In the genomic region with DNA sequence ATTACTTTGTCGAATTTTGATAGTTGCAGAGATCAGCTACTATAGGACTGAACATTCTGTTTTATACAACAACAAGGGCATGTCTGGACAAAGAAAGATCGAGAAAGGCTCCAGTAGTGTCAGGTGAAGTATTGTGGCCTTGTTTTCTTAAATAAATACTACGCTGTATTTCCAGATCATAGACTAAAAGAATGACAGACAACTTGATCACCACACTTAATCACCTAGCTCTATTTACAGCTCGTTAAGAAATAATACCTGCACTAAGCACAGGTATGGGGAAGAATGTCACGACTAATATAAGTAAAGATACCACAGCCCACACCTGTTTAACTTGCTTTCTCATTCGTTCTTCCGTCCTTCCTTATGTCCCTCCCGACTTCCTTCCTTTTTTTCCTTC, we compare ENCODE assay signal across 1 cellular context.
TF ChIP-seq lines count a peak whose summit lies in the region.

No MANE protein-coding gene starts in this region.

TF ChIP-seq in GM23338, 12 proteins besides CTCF, POLR2A, EP300 and RAD21 (continued from another document):
- TF ChIP-seq, protein P1, sequence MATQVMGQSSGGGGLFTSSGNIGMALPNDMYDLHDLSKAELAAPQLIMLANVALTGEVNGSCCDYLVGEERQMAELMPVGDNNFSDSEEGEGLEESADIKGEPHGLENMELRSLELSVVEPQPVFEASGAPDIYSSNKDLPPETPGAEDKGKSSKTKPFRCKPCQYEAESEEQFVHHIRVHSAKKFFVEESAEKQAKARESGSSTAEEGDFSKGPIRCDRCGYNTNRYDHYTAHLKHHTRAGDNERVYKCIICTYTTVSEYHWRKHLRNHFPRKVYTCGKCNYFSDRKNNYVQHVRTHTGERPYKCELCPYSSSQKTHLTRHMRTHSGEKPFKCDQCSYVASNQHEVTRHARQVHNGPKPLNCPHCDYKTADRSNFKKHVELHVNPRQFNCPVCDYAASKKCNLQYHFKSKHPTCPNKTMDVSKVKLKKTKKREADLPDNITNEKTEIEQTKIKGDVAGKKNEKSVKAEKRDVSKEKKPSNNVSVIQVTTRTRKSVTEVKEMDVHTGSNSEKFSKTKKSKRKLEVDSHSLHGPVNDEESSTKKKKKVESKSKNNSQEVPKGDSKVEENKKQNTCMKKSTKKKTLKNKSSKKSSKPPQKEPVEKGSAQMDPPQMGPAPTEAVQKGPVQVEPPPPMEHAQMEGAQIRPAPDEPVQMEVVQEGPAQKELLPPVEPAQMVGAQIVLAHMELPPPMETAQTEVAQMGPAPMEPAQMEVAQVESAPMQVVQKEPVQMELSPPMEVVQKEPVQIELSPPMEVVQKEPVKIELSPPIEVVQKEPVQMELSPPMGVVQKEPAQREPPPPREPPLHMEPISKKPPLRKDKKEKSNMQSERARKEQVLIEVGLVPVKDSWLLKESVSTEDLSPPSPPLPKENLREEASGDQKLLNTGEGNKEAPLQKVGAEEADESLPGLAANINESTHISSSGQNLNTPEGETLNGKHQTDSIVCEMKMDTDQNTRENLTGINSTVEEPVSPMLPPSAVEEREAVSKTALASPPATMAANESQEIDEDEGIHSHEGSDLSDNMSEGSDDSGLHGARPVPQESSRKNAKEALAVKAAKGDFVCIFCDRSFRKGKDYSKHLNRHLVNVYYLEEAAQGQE (IDR thresholded peaks at IDR 0.05; ENCODE audit: unreplicated experiment) = no peak
- TF ChIP-seq CREB1 (CRISPR knock-in tag; IDR thresholded peaks at IDR 0.05; ENCODE audit: low read depth) (no peak), ZNF114 (CRISPR knock-in tag; IDR thresholded peaks at IDR 0.05) (no peak), ZNF331 (CRISPR knock-in tag; IDR thresholded peaks at IDR 0.05; ENCODE audit: low read depth) (no peak), EZH2 (IDR thresholded peaks at IDR 0.05; ENCODE audit: low read depth, unreplicated experiment) (no peak), STAT1 (IDR thresholded peaks at IDR 0.05; ENCODE audit: unreplicated experiment) (no peak), JUNB (IDR thresholded peaks at IDR 0.05; ENCODE audit: unreplicated experiment) (no peak), EZH2phosphoT487 (IDR thresholded peaks at IDR 0.05; ENCODE audit: unreplicated experiment) (no peak)
- TF ChIP-seq, protein P2, sequence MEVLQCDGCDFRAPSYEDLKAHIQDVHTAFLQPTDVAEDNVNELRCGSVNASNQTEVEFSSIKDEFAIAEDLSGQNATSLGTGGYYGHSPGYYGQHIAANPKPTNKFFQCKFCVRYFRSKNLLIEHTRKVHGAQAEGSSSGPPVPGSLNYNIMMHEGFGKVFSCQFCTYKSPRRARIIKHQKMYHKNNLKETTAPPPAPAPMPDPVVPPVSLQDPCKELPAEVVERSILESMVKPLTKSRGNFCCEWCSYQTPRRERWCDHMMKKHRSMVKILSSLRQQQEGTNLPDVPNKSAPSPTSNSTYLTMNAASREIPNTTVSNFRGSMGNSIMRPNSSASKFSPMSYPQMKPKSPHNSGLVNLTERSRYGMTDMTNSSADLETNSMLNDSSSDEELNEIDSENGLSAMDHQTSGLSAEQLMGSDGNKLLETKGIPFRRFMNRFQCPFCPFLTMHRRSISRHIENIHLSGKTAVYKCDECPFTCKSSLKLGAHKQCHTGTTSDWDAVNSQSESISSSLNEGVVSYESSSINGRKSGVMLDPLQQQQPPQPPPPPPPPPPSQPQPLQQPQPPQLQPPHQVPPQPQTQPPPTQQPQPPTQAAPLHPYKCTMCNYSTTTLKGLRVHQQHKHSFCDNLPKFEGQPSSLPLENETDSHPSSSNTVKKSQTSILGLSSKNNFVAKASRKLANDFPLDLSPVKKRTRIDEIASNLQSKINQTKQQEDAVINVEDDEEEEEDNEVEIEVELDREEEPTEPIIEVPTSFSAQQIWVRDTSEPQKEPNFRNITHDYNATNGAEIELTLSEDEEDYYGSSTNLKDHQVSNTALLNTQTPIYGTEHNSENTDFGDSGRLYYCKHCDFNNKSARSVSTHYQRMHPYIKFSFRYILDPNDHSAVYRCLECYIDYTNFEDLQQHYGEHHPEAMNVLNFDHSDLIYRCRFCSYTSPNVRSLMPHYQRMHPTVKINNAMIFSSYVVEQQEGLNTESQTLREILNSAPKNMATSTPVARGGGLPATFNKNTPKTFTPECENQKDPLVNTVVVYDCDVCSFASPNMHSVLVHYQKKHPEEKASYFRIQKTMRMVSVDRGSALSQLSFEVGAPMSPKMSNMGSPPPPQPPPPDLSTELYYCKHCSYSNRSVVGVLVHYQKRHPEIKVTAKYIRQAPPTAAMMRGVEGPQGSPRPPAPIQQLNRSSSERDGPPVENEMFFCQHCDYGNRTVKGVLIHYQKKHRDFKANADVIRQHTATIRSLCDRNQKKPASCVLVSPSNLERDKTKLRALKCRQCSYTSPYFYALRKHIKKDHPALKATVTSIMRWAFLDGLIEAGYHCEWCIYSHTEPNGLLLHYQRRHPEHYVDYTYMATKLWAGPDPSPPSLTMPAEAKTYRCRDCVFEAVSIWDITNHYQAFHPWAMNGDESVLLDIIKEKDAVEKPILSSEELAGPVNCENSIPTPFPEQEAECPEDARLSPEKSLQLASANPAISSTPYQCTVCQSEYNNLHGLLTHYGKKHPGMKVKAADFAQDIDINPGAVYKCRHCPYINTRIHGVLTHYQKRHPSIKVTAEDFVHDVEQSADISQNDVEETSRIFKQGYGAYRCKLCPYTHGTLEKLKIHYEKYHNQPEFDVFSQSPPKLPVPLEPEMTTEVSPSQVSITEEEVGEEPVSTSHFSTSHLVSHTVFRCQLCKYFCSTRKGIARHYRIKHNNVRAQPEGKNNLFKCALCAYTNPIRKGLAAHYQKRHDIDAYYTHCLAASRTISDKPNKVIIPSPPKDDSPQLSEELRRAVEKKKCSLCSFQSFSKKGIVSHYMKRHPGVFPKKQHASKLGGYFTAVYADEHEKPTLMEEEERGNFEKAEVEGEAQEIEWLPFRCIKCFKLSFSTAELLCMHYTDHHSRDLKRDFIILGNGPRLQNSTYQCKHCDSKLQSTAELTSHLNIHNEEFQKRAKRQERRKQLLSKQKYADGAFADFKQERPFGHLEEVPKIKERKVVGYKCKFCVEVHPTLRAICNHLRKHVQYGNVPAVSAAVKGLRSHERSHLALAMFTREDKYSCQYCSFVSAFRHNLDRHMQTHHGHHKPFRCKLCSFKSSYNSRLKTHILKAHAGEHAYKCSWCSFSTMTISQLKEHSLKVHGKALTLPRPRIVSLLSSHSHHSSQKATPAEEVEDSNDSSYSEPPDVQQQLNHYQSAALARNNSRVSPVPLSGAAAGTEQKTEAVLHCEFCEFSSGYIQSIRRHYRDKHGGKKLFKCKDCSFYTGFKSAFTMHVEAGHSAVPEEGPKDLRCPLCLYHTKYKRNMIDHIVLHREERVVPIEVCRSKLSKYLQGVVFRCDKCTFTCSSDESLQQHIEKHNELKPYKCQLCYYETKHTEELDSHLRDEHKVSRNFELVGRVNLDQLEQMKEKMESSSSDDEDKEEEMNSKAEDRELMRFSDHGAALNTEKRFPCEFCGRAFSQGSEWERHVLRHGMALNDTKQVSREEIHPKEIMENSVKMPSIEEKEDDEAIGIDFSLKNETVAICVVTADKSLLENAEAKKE (CRISPR knock-in tag; IDR thresholded peaks at IDR 0.05) = no peak
